In the genomic region with DNA sequence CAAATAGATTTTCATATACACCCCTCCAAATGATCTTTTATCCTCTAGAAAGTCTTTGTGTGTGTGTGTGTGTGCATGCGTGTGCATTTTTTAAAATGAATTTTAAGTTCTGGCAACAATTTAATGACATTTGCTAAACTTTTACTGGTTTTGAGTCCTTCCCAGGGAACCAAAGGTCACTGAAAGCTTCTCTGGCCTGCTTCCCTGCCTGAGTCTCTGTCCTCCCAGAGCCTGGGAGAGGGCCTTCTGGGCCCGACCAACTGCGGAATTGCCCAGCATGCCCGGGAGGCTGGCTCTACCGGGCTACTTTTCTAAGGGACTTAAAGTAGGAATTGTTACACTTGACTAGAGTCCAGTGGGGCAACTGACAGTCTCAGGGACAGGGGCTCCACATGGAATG, we compare ENCODE assay signal across 22 cellular contexts. TPM values are rescaled to one million over a fixed set of nuclear protein-coding genes. Genes with fewer than 3 reads are reported as not detected.
DNase-seq lines count a peak whose midpoint lies in the region; ATAC-seq, FAIRE-seq and TF ChIP-seq lines count a peak whose summit lies in the region.
"Had no signal": no experiment of that assay in that cellular context is flagged by ENCODE, and none has a peak within 500 bp of the region (broad histone marks: within the 10 kb centered on the region; RNA-seq: fewer than 3 reads in every experiment).

No MANE protein-coding gene starts in this region.

- H3K4ac ChIP-seq in H9 (ENCODE audit: low read depth, low read length) (no peak overlapping the region), H1 (replicated peaks; ENCODE audit: insufficient read length, low read depth, low read length) (no peak overlapping the region)

- H3K56ac ChIP-seq in H9 (ENCODE audit: insufficient read length, low read depth, low read length) = no peak overlapping the region
- no peak overlapping the region for H3K56ac ChIP-seq in H1 (replicated peaks; ENCODE audit: insufficient read length, low read depth, low read length)

- TF ChIP-seq CTCF in H9 (conservative IDR thresholded peaks at IDR 0.05) (no peak), H1 (IDR thresholded peaks at IDR 0.05; ENCODE audit: control extremely low read depth in 1 of 3, insufficient read depth in 1 of 3, low read depth in 1 of 3, low read length in 3 of 3) (no peak), liver (IDR thresholded peaks at IDR 0.05; ENCODE audit: low read depth, low read length, missing input control) (no peak)

- H3K4me2 ChIP-seq in BLaER1 = peak overlapping the region; percentile 34; the same call in 1 of the 2 replicates
- H3K4me2 ChIP-seq in H9 (ENCODE audit: insufficient read depth, insufficient read length, low read length) = no peak overlapping the region
- no peak overlapping the region for H3K4me2 ChIP-seq in H1 (ENCODE audit: insufficient read depth in 1 of 2, low read depth in 2 of 2, low read length in 2 of 2)
- H3K4me2 ChIP-seq: A549, SK-N-SH had no signal

- peaks cover 37 to 42% of the 10 kb centered on the region in 2 experiments for H3K4me1 Mint-ChIP-seq in H9

- H3K9ac ChIP-seq in BLaER1 (no peak overlapping the region), H9 (ENCODE audit: extremely low read depth, insufficient read length, low read length) (no peak overlapping the region), H1 (replicated peaks in 1 of 4; ENCODE audit: extremely low read depth in 1 of 4, low read depth in 3 of 4, low read length in 3 of 4) (no peak overlapping the region), liver (ENCODE audit: low read depth in 1 of 2, low read length in 2 of 2) (peak overlapping the region; percentile 12 to 47)
- H3K9ac ChIP-seq: BLaER1 treated with 17β-estradiol and CSF1 and Interleukin-3, amounts not matched to agents 10 nM and 100 nM; SK-N-SH had no signal

- no peak overlapping the region for H4K91ac ChIP-seq in H9 (ENCODE audit: insufficient read length, low read depth, low read length)
- peak overlapping the region; percentile 22 for H4K91ac ChIP-seq in H1 (replicated peaks; ENCODE audit: insufficient read length, low read length)

- H3K4me3 Mint-ChIP-seq in H9 = no peak overlapping the region

- no peak overlapping the region for H2AFZ ChIP-seq in H9 (ENCODE audit: low read length)
- H2AFZ ChIP-seq in H1 (ENCODE audit: low read length) = no peak overlapping the region

- H2AK5ac ChIP-seq in H9 (ENCODE audit: insufficient read length, low read length) (no peak overlapping the region), H1 (ENCODE audit: low read depth, low read length) (0 out of 2 replicates have a peak overlapping the region, but pooled peaks have one; percentile 58)

- no CpG with 5 or more reads among the region's 5 CpGs for WGBS in H9 (ENCODE audit: extremely low coverage, insufficient read length, low lambda C conversion rate)
- 92% methylated on average over 5 of the region's 5 CpGs; no CpG with 5 or more reads in 1 of the 2 experiments for WGBS in H1 (ENCODE audit: extremely low coverage in 1 of 2, insufficient coverage in 1 of 2, insufficient read length in 1 of 2, insufficient replicate concordance in 2 of 2, low coverage in 1 of 2, low lambda C conversion rate in 2 of 2, missing lambda C conversion rate in 1 of 2), 2 experiments
- WGBS in liver = 37% methylated on average over 5 of the region's 5 CpGs

- H3K27me3 Mint-ChIP-seq in H9 (ENCODE audit: low read depth) = no peaks in the 10 kb centered on the region

- peaks cover 4% of the 10 kb centered on the region for H3K27me3 ChIP-seq in BLaER1
- H3K27me3 ChIP-seq in H9 (ENCODE audit: insufficient read depth, low read length) = no peaks in the 10 kb centered on the region
- no peaks in the 10 kb centered on the region for H3K27me3 ChIP-seq in H1 (replicated peaks in 1 of 4; ENCODE audit: control insufficient read depth in 3 of 4, extremely low read depth in 1 of 4, insufficient read depth in 3 of 4, low read length in 3 of 4)
- no peaks in the 10 kb centered on the region for H3K27me3 ChIP-seq in liver (ENCODE audit: control insufficient read depth in 4 of 4, insufficient read depth in 4 of 4, low read length in 3 of 4)

- H3K79me2 ChIP-seq in H9 (ENCODE audit: insufficient read depth, low read length) = no peaks in the 10 kb centered on the region
- no peaks in the 10 kb centered on the region; a peak in 1 of 4 replicates for H3K79me2 ChIP-seq in H1 (ENCODE audit: control insufficient read depth in 1 of 2, insufficient read depth in 2 of 2, low read length in 2 of 2)

- H4K8ac ChIP-seq in H9 (replicated peaks; ENCODE audit: insufficient read length, low read depth, low read length) (no peak overlapping the region), H1 (ENCODE audit: extremely low read depth, insufficient read depth, low read length) (no peak overlapping the region)

- no peaks in the 10 kb centered on the region for H3K79me1 ChIP-seq in H9 (ENCODE audit: insufficient read depth, low read depth, low read length, poor library complexity, severe bottlenecking)
- H3K79me1 ChIP-seq in H1 (ENCODE audit: low read depth, low read length) = no peaks in the 10 kb centered on the region

- no peak overlapping the region for H2BK120ac ChIP-seq in H9 (ENCODE audit: low read depth, low read length, poor library complexity, severe bottlenecking)
- no peak overlapping the region for H2BK120ac ChIP-seq in H1 (replicated peaks; ENCODE audit: low read depth, low read length)

- H3K27ac Mint-ChIP-seq in H9 = peak overlapping the region in 2 of 3 experiments; percentile 90 to 92; a peak in 4 of 7 replicates

- H3K36me3 Mint-ChIP-seq in H9 (ENCODE audit: insufficient read depth in 1 of 3, low read depth in 3 of 3) = no peaks in the 10 kb centered on the region; a peak in 2 of 7 replicates
- H3K36me3 Mint-ChIP-seq: CD8-positive, alpha-beta memory T cell had no signal

- no peak overlapping the region for H2BK5ac ChIP-seq in H9 (ENCODE audit: insufficient read length, low read length)
- no peak overlapping the region for H2BK5ac ChIP-seq in H1 (ENCODE audit: low read depth, low read length)

- H3K9me3 ChIP-seq in BLaER1 (no peaks in the 10 kb centered on the region), H9 (ENCODE audit: control insufficient read depth, low read depth, low read length) (no peaks in the 10 kb centered on the region), H1 (ENCODE audit: insufficient read depth in 2 of 2, low read depth in 1 of 2, low read length in 1 of 2) (no peaks in the 10 kb centered on the region), liver (ENCODE audit: control insufficient read depth in 4 of 4, low read length in 3 of 4) (no peaks in the 10 kb centered on the region)
- H3K9me3 ChIP-seq: A549; BLaER1 treated with 17β-estradiol and CSF1 and Interleukin-3, amounts not matched to agents 10 nM and 100 nM; SK-N-SH had no signal

- DNase-seq in H9 (no peak), H1 (ENCODE audit: low read depth in 1 of 2, low spot score in 2 of 2) (no peak), GDM1 (lab: John Stamatoyannopoulos, UW) (no peak), RPMI8226 (no peak)
- DNase-seq: CD8-positive, alpha-beta memory T cell; DMS79; GOT3; KBM-7; NCI-H1105; NCI-H2081 treated with DMSO at 0.1 percent for 48 hours; NCI-H774; OCI-M1; SHP77 treated with DMSO at 0.1 percent for 48 hours; SK-N-SH had no signal

- no peaks in the 10 kb centered on the region for H3K36me3 ChIP-seq in BLaER1
- no peaks in the 10 kb centered on the region for H3K36me3 ChIP-seq in H1 (ENCODE audit: control insufficient read depth in 2 of 4, insufficient read depth in 4 of 4, low read length in 3 of 4)
- no peaks in the 10 kb centered on the region for H3K36me3 ChIP-seq in liver (ENCODE audit: control insufficient read depth in 4 of 4, insufficient read depth in 3 of 4, low read depth in 1 of 4, low read length in 3 of 4)
- H3K36me3 ChIP-seq: BLaER1 treated with 17β-estradiol and CSF1 and Interleukin-3, amounts not matched to agents 10 nM and 100 nM had no signal

- H3K27ac ChIP-seq in BLaER1 (no peak overlapping the region), H9 (ENCODE audit: insufficient read length, low read depth, low read length) (no peak overlapping the region), H1 (ENCODE audit: low read depth, low read length) (no peak overlapping the region), liver (ENCODE audit: low read depth in 1 of 2, low read length in 2 of 2) (peak overlapping the region; percentile 31 to 46)
- H3K27ac ChIP-seq: A549; BLaER1 treated with 17β-estradiol and CSF1 and Interleukin-3, amounts not matched to agents 10 nM and 100 nM had no signal

- no peak overlapping the region for H4K5ac ChIP-seq in H9 (ENCODE audit: insufficient read length, low read depth, low read length)
- no peak overlapping the region for H4K5ac ChIP-seq in H1 (ENCODE audit: insufficient read length, low read depth, low read length)

- no peak overlapping the region for H2BK15ac ChIP-seq in H9 (ENCODE audit: low read depth, low read length)
- 0 out of 2 replicates have a peak overlapping the region, but pooled peaks have one; percentile 83 for H2BK15ac ChIP-seq in H1 (ENCODE audit: low read length)

- H2BK12ac ChIP-seq in H9 (ENCODE audit: insufficient read length, low read depth, low read length) (no peak overlapping the region), H1 (ENCODE audit: low read depth, low read length) (peak overlapping the region; percentile 71; the same call in 1 of the 2 replicates)

- H4K20me1 ChIP-seq in BLaER1 (no peaks in the 10 kb centered on the region), H9 (ENCODE audit: control insufficient read depth, insufficient read depth, insufficient read length) (no peaks in the 10 kb centered on the region), H1 (replicated peaks in 1 of 2; ENCODE audit: control insufficient read depth in 1 of 2, insufficient read depth in 2 of 2, low read length in 2 of 2) (no peaks in the 10 kb centered on the region)
- H4K20me1 ChIP-seq: BLaER1 treated with 17β-estradiol and CSF1 and Interleukin-3, amounts not matched to agents 10 nM and 100 nM had no signal

- POLR2A ChIA-PET in H1 (lab: Charles Lee; ENCODE audit: partially characterized antibody) = interaction anchor here (0.8 to 25.1 kb wide), 6 partner anchors 9 to 83 kb away, joined by 3 to 748 read pairs (median 6); partner anchors contain the start of gene PIF1

- TF ChIP-seq EP300 in H1 (IDR thresholded peaks at IDR 0.05; ENCODE audit: borderline replicate concordance in 1 of 2, low read depth in 2 of 2, low read length in 2 of 2) = no peak

- TF ChIP-seq RAD21 in H1 (IDR thresholded peaks at IDR 0.05 in 1 of 2, conservative IDR thresholded peaks at IDR 0.05 in 1 of 2; ENCODE audit: low read depth in 2 of 2, low read length in 2 of 2) = no peak
- no peak for TF ChIP-seq RAD21 in liver (IDR thresholded peaks at IDR 0.05)

- H3K23ac ChIP-seq in H9 (ENCODE audit: insufficient read length, low read depth, low read length) = no peak overlapping the region
- no peak overlapping the region for H3K23ac ChIP-seq in H1 (ENCODE audit: insufficient read length)

- no peaks in the 10 kb centered on the region for H3K9me3 Mint-ChIP-seq in H9
- H3K9me3 Mint-ChIP-seq: CD8-positive, alpha-beta memory T cell had no signal

- CTCF ChIA-PET in H1 (lab: Charles Lee; ENCODE audit: partially characterized antibody) = interaction anchor here (0.8 to 10.7 kb wide), 8 partner anchors 9 to 55 kb away, joined by 3 to 129 read pairs (median 7); no protein-coding TSS in a partner anchor

- no peak overlapping the region for H3T11ph ChIP-seq in H9 (ENCODE audit: low read length)

- H3K23me2 ChIP-seq in H9 (ENCODE audit: insufficient read length, low read depth, low read length, poor library complexity, severe bottlenecking) (no peaks in the 10 kb centered on the region), H1 (ENCODE audit: low read depth, low read length) (no peaks in the 10 kb centered on the region)

- H3K14ac ChIP-seq in H9 (ENCODE audit: insufficient read depth, low read length) = no peak overlapping the region
- no peak overlapping the region for H3K14ac ChIP-seq in H1 (ENCODE audit: insufficient read length)

- H2BK20ac ChIP-seq in H9 (ENCODE audit: low read depth, low read length, poor library complexity, severe bottlenecking) = no peak overlapping the region
- no peak overlapping the region for H2BK20ac ChIP-seq in H1 (ENCODE audit: low read length)

- FAIRE-seq in H1 (lab: Jason Lieb, UNC) = no peak
- FAIRE-seq: A549, D721Med had no signal

- no peak for TF ChIP-seq POLR2A in H1 (IDR thresholded peaks at IDR 0.05; ENCODE audit: control extremely low read depth in 1 of 2, low read depth in 2 of 2, low read length in 2 of 2)

- no peak overlapping the region for H3K18ac ChIP-seq in H9 (ENCODE audit: insufficient read length, low read depth, low read length)
- H3K18ac ChIP-seq in H1 (ENCODE audit: extremely low read depth, low read length) = no peak overlapping the region

- ATAC-seq in GM18519 (IDR thresholded peaks at IDR 0.05; ENCODE audit: low FRiP score, unreplicated experiment) (no peak), GM21423 (IDR thresholded peaks at IDR 0.05; ENCODE audit: unreplicated experiment) (no peak)

- peaks cover 10% of the 10 kb centered on the region for H3K4me1 ChIP-seq in BLaER1
- H3K4me1 ChIP-seq in H9 (ENCODE audit: insufficient read depth, low read length) = peaks cover 13% of the 10 kb centered on the region; the same call in 1 of the 2 replicates
- H3K4me1 ChIP-seq in H1 (replicated peaks in 1 of 4; ENCODE audit: control insufficient read depth in 3 of 4, insufficient read depth in 4 of 4, low read length in 3 of 4) = peaks cover 3 to 15% (median 13%) of the 10 kb centered on the region in 4 experiments
- H3K4me1 ChIP-seq in liver (ENCODE audit: control insufficient read depth in 4 of 4, insufficient read depth in 4 of 4, low read length in 3 of 4) = peaks cover 10 to 34% (median 31%) of the 10 kb centered on the region in 4 donors
- H3K4me1 ChIP-seq: A549 had no signal

- H3K4me3 ChIP-seq in BLaER1 (no peak overlapping the region), H1 (ENCODE audit: extremely low read depth in 1 of 4, insufficient read depth in 2 of 4, low read depth in 3 of 4, low read length in 4 of 4) (no peak overlapping the region), liver (ENCODE audit: low read depth in 1 of 3, low read length in 3 of 3) (no peak overlapping the region)
- H3K4me3 ChIP-seq: A549; BLaER1 treated with 17β-estradiol and CSF1 and Interleukin-3, amounts not matched to agents 10 nM and 100 nM had no signal

RNA-seq across cellular contexts. Expression of gene RBPMS2, which starts 7.4 kb away (rescaled TPM):
- total RNA-seq in H9 (2021) (181 and 185 TPM in 2 replicates), liver (under 1 TPM; 0.42 to 0.50 TPM)
- 238 and 243 TPM in 2 replicates for total RNA-seq in H1 (2021; fragmentation: NEBNext Ultra II Directional; extraction: Animal tissue kit (Norgen Biotek cat#: 25700))
- polyA plus RNA-seq in H1 (2011; rRNA removed) (55.8 and 104 TPM in 2 replicates), liver (1 to 10 TPM; 4.3 to 7.9 TPM)
- polyA plus RNA-seq in H1 (2011; cell fraction: cytosol; rRNA removed) = 31.2 TPM
- 88.9 TPM for polyA plus RNA-seq in H1 (2011; cell fraction: nucleus; rRNA removed)
- 145 to 173 TPM (median 167 TPM) in 4 replicates for polyA plus RNA-seq in H1 (2012, experiment 1 of 2)
- 212 TPM for polyA plus RNA-seq in H1 (2012, experiment 2 of 2)
- 218 TPM for polyA plus RNA-seq in H1 (2013, experiment 1 of 2)
- 220 TPM for polyA plus RNA-seq in H1 (2013, experiment 2 of 2)
- 28.4 and 38.8 TPM in 2 replicates for polyA minus RNA-seq in H1 (2011; rRNA and poly(A)+ RNA removed)
- polyA minus RNA-seq in H1 (2011; cell fraction: cytosol; rRNA and poly(A)+ RNA removed) = 90.8 TPM
- polyA minus RNA-seq in H1 (2011; cell fraction: nucleus; rRNA and poly(A)+ RNA removed) = 44.7 TPM
- total RNA-seq: CD8-positive, alpha-beta memory T cell; RPMI7951 had no signal
- polyA plus RNA-seq: CD8-positive, alpha-beta memory T cell had no signal

RNA-seq across cellular contexts. Expression of gene PIF1, which starts 42.7 kb away (rescaled TPM):
- total RNA-seq in H9 (2021) = 64.0 and 74.4 TPM in 2 replicates
- 136 and 138 TPM in 2 replicates for total RNA-seq in H1 (2021; fragmentation: NEBNext Ultra II Directional; extraction: Animal tissue kit (Norgen Biotek cat#: 25700))
- 73.3 and 109 TPM in 2 replicates for polyA plus RNA-seq in H1 (2011; rRNA removed)
- polyA plus RNA-seq in H1 (2011; cell fraction: cytosol; rRNA removed) = 187 TPM
- 354 TPM for polyA plus RNA-seq in H1 (2011; cell fraction: nucleus; rRNA removed)
- 86.6 to 119 TPM (median 110 TPM) in 4 replicates for polyA plus RNA-seq in H1 (2012, experiment 1 of 2)
- 48.2 TPM for polyA plus RNA-seq in H1 (2012, experiment 2 of 2)
- polyA plus RNA-seq in H1 (2013, experiment 1 of 2) = 97.6 TPM
- 85.4 TPM for polyA plus RNA-seq in H1 (2013, experiment 2 of 2)
- polyA minus RNA-seq in H1 (2011; rRNA and poly(A)+ RNA removed) = 36.6 and 38.3 TPM in 2 replicates
- polyA minus RNA-seq in H1 (2011; cell fraction: cytosol; rRNA and poly(A)+ RNA removed) = 57.2 TPM
- 83.5 TPM for polyA minus RNA-seq in H1 (2011; cell fraction: nucleus; rRNA and poly(A)+ RNA removed)
- total RNA-seq in liver = 1 to 10 TPM in 1 of 2 donors, under 1 TPM in 1; 0.42 to 7.3 TPM
- under 1 TPM; 0.61 to 0.67 TPM for polyA plus RNA-seq in liver

RNA-seq across cellular contexts. Expression of gene PLEKHO2, which starts 59.0 kb away (rescaled TPM):
- total RNA-seq in H9 (2021) (16.6 and 18.1 TPM in 2 replicates), liver (10 to 100 TPM; 10.2 to 11.3 TPM)
- total RNA-seq in H1 (2021; fragmentation: NEBNext Ultra II Directional; extraction: Animal tissue kit (Norgen Biotek cat#: 25700)) = 20.1 and 20.3 TPM in 2 replicates
- polyA plus RNA-seq in H1 (2011; rRNA removed) (16.9 and 19.7 TPM in 2 replicates), liver (1 to 10 TPM; 2.0 to 6.9 TPM)
- polyA plus RNA-seq in H1 (2011; cell fraction: cytosol; rRNA removed) = 16.6 TPM
- 31.1 TPM for polyA plus RNA-seq in H1 (2011; cell fraction: nucleus; rRNA removed)
- polyA plus RNA-seq in H1 (2012, experiment 1 of 2) = 18.9 to 22.4 TPM (median 21.2 TPM) in 4 replicates
- 20.6 TPM for polyA plus RNA-seq in H1 (2012, experiment 2 of 2)
- 12.5 TPM for polyA plus RNA-seq in H1 (2013, experiment 1 of 2)
- polyA plus RNA-seq in H1 (2013, experiment 2 of 2) = 12.7 TPM
- polyA minus RNA-seq in H1 (2011; rRNA and poly(A)+ RNA removed) = 13.3 and 19.6 TPM in 2 replicates
- 14.6 TPM for polyA minus RNA-seq in H1 (2011; cell fraction: cytosol; rRNA and poly(A)+ RNA removed)
- polyA minus RNA-seq in H1 (2011; cell fraction: nucleus; rRNA and poly(A)+ RNA removed) = 11.1 TPM

Comparison
In these comparisons a context has a peak if more than half of its experiments do, and no peak if none do; other contexts are left out.
1. H3K27ac ChIP-seq: peak in liver (2 of 2); none in BLaER1 (single experiment), H9 (single experiment) and H1 (single experiment).
2. H3K9ac ChIP-seq: peak in liver (2 of 2); none in BLaER1 (single experiment), H9 (single experiment) and H1 (0 of 4).
3. RNA of gene RBPMS2, which starts 7.4 kb away (total RNA-seq): 238 to 243 TPM in H1 and 181 to 185 TPM in H9; 0.42 to 0.50 TPM in liver; every median in the first group is over 100 times any median in the second.